Comparison of ENCODE assay signal across 10 cellular contexts in genomic region chr4:95362906-95363578, GRCh38.
DNase-seq lines count a peak whose midpoint lies in the region; ATAC-seq and TF ChIP-seq lines count a peak whose summit lies in the region.
"Had no signal": no experiment of that assay in that cellular context is flagged by ENCODE, and none has a peak within 500 bp of the region (broad histone marks: within the 10 kb centered on the region; RNA-seq: fewer than 3 reads in every experiment).

No MANE protein-coding gene starts in this region.

- H3K9me3 Mint-ChIP-seq in natural killer cell = no peaks in the 10 kb centered on the region

- H3K36me3 Mint-ChIP-seq in natural killer cell = no peaks in the 10 kb centered on the region

- TF ChIP-seq CTCF in epithelial cell of esophagus (IDR thresholded peaks at IDR 0.05; ENCODE audit: insufficient read depth, low read depth, low read length, missing control alignments) (peak; percentile 6), retinal pigment epithelial cell (conservative IDR thresholded peaks at IDR 0.05; ENCODE audit: low read depth, low read length) (peak; percentile 27), natural killer cell (IDR thresholded peaks at IDR 0.05) (no peak)

- DNase-seq in NCI-H2171 treated with DMSO at 0.1 percent for 48 hours (lab: John Stamatoyannopoulos, UW) (peak; percentile 33), NCI-H2171 (lab: John Stamatoyannopoulos, UW) (no peak), NCI-H748 treated with DMSO at 0.1 percent for 48 hours (lab: John Stamatoyannopoulos, UW) (peak; percentile 7), epithelial cell of esophagus (ENCODE audit: low read depth) (peak; percentile 4), retinal pigment epithelial cell (ENCODE audit: low read depth) (no peak), natural killer cell (no peak), COLO829 (ENCODE audit: low spot score) (no peak)
- DNase-seq in activated naive CD4-positive, alpha-beta T cell treated with anti-CD3 and anti-CD28 coated beads, Interleukin-2, amount 50 U/mL, for 16 hours = no peak
- DNase-seq: activated CD8-positive, alpha-beta memory T cell treated with anti-CD3 and anti-CD28 coated beads, Interleukin-2, amount 50 U/mL, for 4 hours; NCI-H187 treated with DMSO at 0.1 percent for 48 hours had no signal

- no peaks in the 10 kb centered on the region for H3K27me3 Mint-ChIP-seq in natural killer cell (ENCODE audit: low read depth in 2 of 2)

- intact Hi-C loops in natural killer cell (cut with micrococcal nuclease) = no loop called here

- no peaks in the 10 kb centered on the region for H3K4me1 Mint-ChIP-seq in natural killer cell

- no peak overlapping the region for H3K4me3 Mint-ChIP-seq in natural killer cell

- no peak overlapping the region for H3K27ac Mint-ChIP-seq in natural killer cell

- H3K4me3 ChIP-seq in epithelial cell of esophagus (ENCODE audit: low read length) = no peak overlapping the region
- H3K4me3 ChIP-seq in retinal pigment epithelial cell (ENCODE audit: low read length) = no peak overlapping the region

- no peak for ATAC-seq in natural killer cell

Comparison
In these comparisons a context has a peak if more than half of its experiments do, and no peak if none do; other contexts are left out.
1. DNase-seq: peak in NCI-H2171 treated with DMSO at 0.1 percent for 48 hours (single experiment), NCI-H748 treated with DMSO at 0.1 percent for 48 hours (single experiment) and epithelial cell of esophagus (single experiment); none in NCI-H2171 (single experiment), retinal pigment epithelial cell (single experiment), natural killer cell (single experiment), activated naive CD4-positive, alpha-beta T cell treated with anti-CD3 and anti-CD28 coated beads, Interleukin-2, amount 50 U/mL, for 16 hours (single experiment) and COLO829 (single experiment).